ENCODE assay signal across 9 cellular contexts in the genomic region with DNA sequence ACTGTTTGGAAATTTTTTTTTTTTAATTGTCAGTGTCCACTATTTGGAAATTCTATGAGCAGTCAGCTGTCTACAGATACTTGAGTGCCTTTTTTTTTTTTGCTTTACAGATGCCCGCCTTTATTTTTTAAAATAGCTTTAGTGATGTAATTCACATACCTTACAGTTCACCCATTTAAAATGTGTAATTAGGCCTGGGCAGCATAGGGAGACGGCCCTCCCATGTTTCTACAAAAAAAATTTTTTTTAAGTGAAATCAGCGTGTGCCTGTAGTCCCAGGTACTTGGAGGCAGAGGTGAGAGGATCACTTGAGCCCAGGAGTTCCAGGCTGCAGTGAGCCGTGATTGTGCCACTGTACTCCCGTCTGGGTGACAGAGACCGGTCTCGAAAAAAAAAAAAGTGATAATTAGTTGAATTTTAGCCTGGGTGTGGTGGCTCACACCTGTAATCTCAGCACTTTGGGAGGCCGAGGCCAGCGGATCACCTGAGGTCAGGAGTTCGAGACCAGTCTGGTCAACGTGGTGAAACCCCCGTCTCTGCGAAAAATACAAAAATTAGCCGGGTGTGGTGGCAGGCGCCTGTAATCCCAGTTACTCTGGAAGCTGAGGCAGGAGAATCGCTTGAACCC. TPM values are rescaled to one million over a fixed set of nuclear protein-coding genes. Genes with fewer than 3 reads are reported as not detected.
DNase-seq lines count a peak whose midpoint lies in the region; ATAC-seq, FAIRE-seq and TF ChIP-seq lines count a peak whose summit lies in the region.
"Had no signal": no experiment of that assay in that cellular context is flagged by ENCODE, and none has a peak within 500 bp of the region (broad histone marks: within the 10 kb centered on the region; RNA-seq: fewer than 3 reads in every experiment).

No MANE protein-coding gene starts in this region.

- ATAC-seq in GM21529 (IDR thresholded peaks at IDR 0.05; ENCODE audit: unreplicated experiment) = no peak

- H3K79me2 ChIP-seq in OCI-LY3 (ENCODE audit: low read length) (peaks cover 56% of the 10 kb centered on the region), endothelial cell of umbilical vein (ENCODE audit: control insufficient read depth, insufficient read depth, low read length) (peaks cover 42% of the 10 kb centered on the region)

- peaks cover 40% of the 10 kb centered on the region for H3K36me3 Mint-ChIP-seq in Calu3 (ENCODE audit: insufficient read depth, unreplicated experiment)

- no peaks in the 10 kb centered on the region for H3K27me3 ChIP-seq in OCI-LY3 (ENCODE audit: low read depth, low read length)
- no peaks in the 10 kb centered on the region for H3K27me3 ChIP-seq in endothelial cell of umbilical vein (ENCODE audit: control insufficient read depth in 2 of 2, insufficient read depth in 2 of 2, low read length in 2 of 2)
- no peaks in the 10 kb centered on the region for H3K27me3 ChIP-seq in neutrophil

- dilution Hi-C loops in endothelial cell of umbilical vein (cut with MboI; ENCODE audit: extremely low pct_ligation_motif_present, low sequenced_read_pairs) = no loop called here

- H3K4me3 ChIP-seq in OCI-LY3 (ENCODE audit: low read length) (peak overlapping the region; percentile 78), endothelial cell of umbilical vein (replicated peaks in 1 of 3; ENCODE audit: insufficient read depth in 1 of 3, low read depth in 1 of 3, low read length in 3 of 3) (peak overlapping the region; percentile 49 to 93 (median 90)), neutrophil (ENCODE audit: low read depth in 1 of 2, low read length in 1 of 2) (peak overlapping the region; percentile 85 to 99)

- peaks cover 13% of the 10 kb centered on the region for H3K4me1 Mint-ChIP-seq in Calu3 (ENCODE audit: low read depth, unreplicated experiment)

- POLR2A ChIA-PET in endothelial cell of umbilical vein (lab: Charles Lee) (interaction anchor here (1.0 kb wide), 1 partner anchor 268 kb away, joined by 4 read pairs; no protein-coding TSS in a partner anchor), GM10248 (lab: Yijun Ruan, JAX) (interaction anchor here (0.7 to 0.9 kb wide), 4 partner anchors 13 to 134 kb away, joined by 4 to 6 read pairs (median 5); no protein-coding TSS in a partner anchor)

- DNase-seq in Calu3 = no peak
- DNase-seq in endothelial cell of umbilical vein (ENCODE audit: low read depth, low spot score) = no peak
- DNase-seq in GM10248 (ENCODE audit: extremely low spot score) = no peak
- no peak for DNase-seq in NCI-H510A (lab: John Stamatoyannopoulos, UW)
- no peak for DNase-seq in LoVo (ENCODE audit: low spot score)
- DNase-seq: hypothalamus had no signal

- H3K4me2 ChIP-seq in OCI-LY3 (ENCODE audit: low read length) = peak overlapping the region; percentile 71
- H3K4me2 ChIP-seq in endothelial cell of umbilical vein (ENCODE audit: insufficient read depth, low read length) = peak overlapping the region; percentile 100

- no peaks in the 10 kb centered on the region for H3K27me3 Mint-ChIP-seq in Calu3 (ENCODE audit: unreplicated experiment)

- peak overlapping the region; percentile 98 for H3K27ac ChIP-seq in OCI-LY3 (ENCODE audit: low read length)
- peak overlapping the region; percentile 89 for H3K27ac ChIP-seq in endothelial cell of umbilical vein (ENCODE audit: insufficient read depth, low read depth, low read length)
- H3K27ac ChIP-seq in neutrophil = peak overlapping the region; percentile 95

- intact Hi-C loops in Calu3 (cut with micrococcal nuclease; ENCODE audit: unreplicated experiment) = loop anchor here (5.0 kb wide), 1 partner anchor 50 kb away; no protein-coding TSS in a partner anchor
- intact Hi-C loops in endothelial cell of umbilical vein (cut with micrococcal nuclease) = loop anchor here (5.0 kb wide), 1 partner anchor 270 kb away; no protein-coding TSS in a partner anchor

- peak overlapping the region; percentile 100 for H3K27ac Mint-ChIP-seq in Calu3 (ENCODE audit: unreplicated experiment)

- H4K20me1 ChIP-seq in OCI-LY3 (ENCODE audit: insufficient read depth, low read length) (no peaks in the 10 kb centered on the region), endothelial cell of umbilical vein (replicated peaks; ENCODE audit: control insufficient read depth, extremely low read depth, insufficient read depth, low read length) (no peaks in the 10 kb centered on the region)

- H3K4me1 ChIP-seq in OCI-LY3 (ENCODE audit: low read length) (peaks cover 20% of the 10 kb centered on the region), endothelial cell of umbilical vein (ENCODE audit: control insufficient read depth, extremely low read depth, insufficient read depth, low read length) (peaks cover 15% of the 10 kb centered on the region), neutrophil (ENCODE audit: control insufficient read depth in 1 of 2, insufficient read depth in 1 of 2, low read depth in 1 of 2, low read length in 1 of 2) (peaks cover 26 to 30% of the 10 kb centered on the region in 2 experiments)

- H2AFZ ChIP-seq in OCI-LY3 (ENCODE audit: low read depth, low read length) (no peak overlapping the region), endothelial cell of umbilical vein (ENCODE audit: low read depth, low read length) (no peak overlapping the region)

- H3K36me3 ChIP-seq in OCI-LY3 (replicated peaks; ENCODE audit: low read depth, low read length) (no peaks in the 10 kb centered on the region), endothelial cell of umbilical vein (ENCODE audit: control insufficient read depth in 2 of 2, extremely low read depth in 1 of 2, insufficient read depth in 2 of 2, low read length in 2 of 2) (no peaks in the 10 kb centered on the region), neutrophil (peaks cover 9% of the 10 kb centered on the region)

- peak overlapping the region; percentile 98 for H3K4me3 Mint-ChIP-seq in Calu3 (ENCODE audit: low read depth, unreplicated experiment)

- CTCF ChIA-PET in Calu3 (lab: Charles Lee) (interaction anchor here (0.6 to 1.3 kb wide), 3 partner anchors 10 to 44 kb away, joined by 3 read pairs; no protein-coding TSS in a partner anchor), endothelial cell of umbilical vein (lab: Charles Lee) (interaction anchor here (0.5 kb wide), 1 partner anchor 19 kb away, joined by 3 read pairs; no protein-coding TSS in a partner anchor), GM10248 (lab: Yijun Ruan, JAX) (interaction anchor here (0.9 kb wide), 1 partner anchor 13 kb away, joined by 3 read pairs; no protein-coding TSS in a partner anchor)

- H3K9me3 ChIP-seq in OCI-LY3 (ENCODE audit: insufficient read depth, low read length) = no peaks in the 10 kb centered on the region
- H3K9me3 ChIP-seq in endothelial cell of umbilical vein (replicated peaks; ENCODE audit: control insufficient read depth, insufficient read depth, low read length) = no peaks in the 10 kb centered on the region
- H3K9me3 ChIP-seq in neutrophil = no peaks in the 10 kb centered on the region

- TF ChIP-seq POLR2A in endothelial cell of umbilical vein (IDR thresholded peaks at IDR 0.05; ENCODE audit: low read depth, low read length) = no peak

- BruUV-seq in Calu3 (replicated peaks; lab: Mats Ljungman, UMichigan) = no TSS peak
- no TSS peak for BruUV-seq in endothelial cell of umbilical vein (replicated peaks; lab: Mats Ljungman, UMichigan)

- H3K9ac ChIP-seq in OCI-LY3 (ENCODE audit: low read length) (peak overlapping the region; percentile 93), endothelial cell of umbilical vein (replicated peaks; ENCODE audit: extremely low read depth, insufficient read depth, low read length) (peak overlapping the region; percentile 88)

- FAIRE-seq in endothelial cell of umbilical vein (lab: Jason Lieb, UNC) = no peak

- no peaks in the 10 kb centered on the region for H3K9me1 ChIP-seq in endothelial cell of umbilical vein (replicated peaks; ENCODE audit: control insufficient read depth, extremely low read depth, insufficient read depth, low read length)

- TF ChIP-seq CTCF in Calu3 (IDR thresholded peaks at IDR 0.05; ENCODE audit: unreplicated experiment) (no peak), OCI-LY3 (IDR thresholded peaks at IDR 0.05; ENCODE audit: low read depth, low read length) (no peak), endothelial cell of umbilical vein (IDR thresholded peaks at IDR 0.05; ENCODE audit: extremely low read depth in 1 of 2, insufficient read depth in 1 of 2, low read depth in 1 of 2, low read length in 2 of 2) (no peak), neutrophil (IDR thresholded peaks at IDR 0.05) (no peak), GM10248 (IDR thresholded peaks at IDR 0.05; ENCODE audit: control extremely low read depth, extremely low read depth, low read depth, missing control alignments) (no peak)

- H3K9me3 Mint-ChIP-seq in Calu3 (ENCODE audit: low read depth, unreplicated experiment) = no peaks in the 10 kb centered on the region

TF ChIP-seq in endothelial cell of umbilical vein, 7 proteins besides CTCF, POLR2A, EP300 and RAD21:
- TF ChIP-seq EZH2 (IDR thresholded peaks at IDR 0.05; ENCODE audit: borderline replicate concordance, low read depth, low read length, severe bottlenecking) (no peak), JUN (IDR thresholded peaks at IDR 0.05; ENCODE audit: borderline replicate concordance, insufficient read depth, insufficient read length, low read depth) (no peak), FOS (IDR thresholded peaks at IDR 0.05; ENCODE audit: borderline replicate concordance, insufficient read depth, low read length) (no peak), GATA2 (IDR thresholded peaks at IDR 0.05; ENCODE audit: insufficient read depth, insufficient read length, low read depth, low read length) (no peak), MYC (IDR thresholded peaks at IDR 0.05; ENCODE audit: low read depth, low read length) (no peak), POLR2AphosphoS5 (IDR thresholded peaks at IDR 0.05; ENCODE audit: insufficient read depth, low read depth, low read length) (no peak)
- TF ChIP-seq, protein P1, sequence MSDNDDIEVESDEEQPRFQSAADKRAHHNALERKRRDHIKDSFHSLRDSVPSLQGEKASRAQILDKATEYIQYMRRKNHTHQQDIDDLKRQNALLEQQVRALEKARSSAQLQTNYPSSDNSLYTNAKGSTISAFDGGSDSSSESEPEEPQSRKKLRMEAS (IDR thresholded peaks at IDR 0.05; ENCODE audit: insufficient read depth, insufficient read length) = no peak

RNA-seq across cellular contexts. Expression of a gene that starts 1.5 kb away (rescaled TPM):
- total RNA-seq in Calu3 (2022) = 20.4 and 28.7 TPM in 2 replicates
- 19.0 and 22.1 TPM in 2 replicates for total RNA-seq in endothelial cell of umbilical vein
- 29.8 and 39.5 TPM in 2 replicates for polyA plus RNA-seq in endothelial cell of umbilical vein
- 17.5 and 25.9 TPM in 2 replicates for polyA plus RNA-seq in endothelial cell of umbilical vein (2011; cell fraction: cytosol; rRNA removed)
- 32.7 and 35.1 TPM in 2 replicates for polyA plus RNA-seq in endothelial cell of umbilical vein (2011; cell fraction: nucleus; rRNA removed)
- polyA plus RNA-seq in endothelial cell of umbilical vein (2012) = 13.5 and 16.1 TPM in 2 replicates
- 55.3 and 77.8 TPM in 2 replicates for polyA minus RNA-seq in endothelial cell of umbilical vein
- polyA minus RNA-seq in endothelial cell of umbilical vein (2011; cell fraction: cytosol; rRNA and poly(A)+ RNA removed) = 30.0 TPM
- 38.3 and 52.5 TPM in 2 replicates for polyA minus RNA-seq in endothelial cell of umbilical vein (2011; cell fraction: nucleus; rRNA and poly(A)+ RNA removed)
